In the genomic region with DNA sequence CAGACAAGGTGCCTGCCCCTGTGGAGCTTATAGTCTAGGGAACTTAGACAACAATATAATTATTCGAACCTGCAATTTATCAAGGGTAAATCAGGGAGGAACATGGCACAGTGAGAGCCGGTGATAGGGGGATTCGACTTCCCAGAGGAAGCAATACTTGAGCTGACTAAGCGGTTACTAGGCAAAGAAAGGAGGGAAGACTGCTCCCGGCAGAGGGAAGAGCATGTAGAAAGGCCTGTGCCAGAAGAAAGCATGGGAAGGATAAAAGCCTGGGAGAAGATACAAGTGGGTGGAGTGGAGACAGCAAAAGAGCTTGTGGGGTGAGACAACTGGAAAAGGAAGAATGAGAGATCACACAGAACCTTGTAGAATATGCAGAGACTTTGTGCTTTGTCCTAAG, we compare ENCODE assay signal across 20 cellular contexts.
DNase-seq lines count a peak whose midpoint lies in the region; ATAC-seq and TF ChIP-seq lines count a peak whose summit lies in the region.
"Had no signal": no experiment of that assay in that cellular context is flagged by ENCODE, and none has a peak within 500 bp of the region (broad histone marks: within the 10 kb centered on the region; RNA-seq: fewer than 3 reads in every experiment).

No MANE protein-coding gene starts in this region.

- TF ChIP-seq EP300 in gastroesophageal sphincter (IDR thresholded peaks at IDR 0.05) = no peak

- H3K4me3 ChIP-seq in AG10803 (ENCODE audit: low read length) (no peak overlapping the region), gastroesophageal sphincter (no peak overlapping the region)
- H3K4me3 ChIP-seq: A549; BLaER1 treated with 17β-estradiol and CSF1 and Interleukin-3, amounts not matched to agents 10 nM and 100 nM had no signal

- H3K36me3 Mint-ChIP-seq in HFFc6 (ENCODE audit: low read depth) (peaks cover 51% of the 10 kb centered on the region), CD14-positive monocyte (no peaks in the 10 kb centered on the region)
- H3K36me3 Mint-ChIP-seq in stimulated activated naive B cell treated with anti-CD40 and anti-IgM and Interleukin-4, amounts not matched to agents 10 μg/mL and 1 μg/mL and 100 μg/mL, for 72 hours = no peaks in the 10 kb centered on the region

- H3K9me3 Mint-ChIP-seq in HFFc6 (no peaks in the 10 kb centered on the region), CD14-positive monocyte (peaks cover 0 to 2% (median 0%) of the 10 kb centered on the region in 7 donors)
- no peaks in the 10 kb centered on the region for H3K9me3 Mint-ChIP-seq in stimulated activated naive B cell treated with anti-CD40 and anti-IgM and Interleukin-4, amounts not matched to agents 10 μg/mL and 1 μg/mL and 100 μg/mL, for 72 hours
- H3K9me3 Mint-ChIP-seq: CD8-positive, alpha-beta memory T cell had no signal

- intact Hi-C loops in CD14-positive monocyte (cut with micrococcal nuclease) = no loop called here

- H3K27ac Mint-ChIP-seq in HFFc6 (peak overlapping the region; percentile 18), CD14-positive monocyte (no peak overlapping the region)
- H3K27ac Mint-ChIP-seq in stimulated activated naive B cell treated with anti-CD40 and anti-IgM and Interleukin-4, amounts not matched to agents 10 μg/mL and 1 μg/mL and 100 μg/mL, for 72 hours = no peak overlapping the region

- H3K27me3 Mint-ChIP-seq in HFFc6 (ENCODE audit: insufficient read depth) (peaks cover 1% of the 10 kb centered on the region; the same call in 1 of the 2 replicates), CD14-positive monocyte (ENCODE audit: low read depth in 3 of 3) (peaks cover 1 to 3% (median 2%) of the 10 kb centered on the region in 3 donors)
- H3K27me3 Mint-ChIP-seq in stimulated activated naive B cell treated with anti-CD40 and anti-IgM and Interleukin-4, amounts not matched to agents 10 μg/mL and 1 μg/mL and 100 μg/mL, for 72 hours = peaks cover 20 to 29% of the 10 kb centered on the region in 2 donors

- no peaks in the 10 kb centered on the region for H3K9me3 ChIP-seq in gastroesophageal sphincter
- H3K9me3 ChIP-seq: A549; BLaER1 treated with 17β-estradiol and CSF1 and Interleukin-3, amounts not matched to agents 10 nM and 100 nM had no signal

- peaks cover 0 to 15% (median 0%) of the 10 kb centered on the region in 3 donors for H3K4me1 ChIP-seq in gastroesophageal sphincter
- H3K4me1 ChIP-seq: A549 had no signal

- TF ChIP-seq CTCF in AG10803 (conservative IDR thresholded peaks at IDR 0.05; ENCODE audit: low read length) (no peak), HFFc6 (IDR thresholded peaks at IDR 0.05) (no peak), gastroesophageal sphincter (IDR thresholded peaks at IDR 0.05) (no peak), CD14-positive monocyte (IDR thresholded peaks at IDR 0.05) (no peak)

- H3K4me3 Mint-ChIP-seq in HFFc6 = no peak overlapping the region
- no peak overlapping the region for H3K4me3 Mint-ChIP-seq in stimulated activated naive B cell treated with anti-CD40 and anti-IgM and Interleukin-4, amounts not matched to agents 10 μg/mL and 1 μg/mL and 100 μg/mL, for 72 hours
- H3K4me3 Mint-ChIP-seq in CD14-positive monocyte = no peak overlapping the region
- H3K4me3 Mint-ChIP-seq: CD8-positive, alpha-beta memory T cell had no signal

- peaks cover 2% of the 10 kb centered on the region for H3K27me3 ChIP-seq in gastroesophageal sphincter
- H3K27me3 ChIP-seq: BLaER1 treated with 17β-estradiol and CSF1 and Interleukin-3, amounts not matched to agents 10 nM and 100 nM had no signal

- peak; percentile 44 for DNase-seq in AG10803 (ENCODE audit: low read depth)
- no peak for DNase-seq in HFFc6
- DNase-seq in dermis blood vessel endothelial cell = peak; percentile 48
- no peak for DNase-seq in HCEC 1CT
- no peak for DNase-seq in stimulated activated naive B cell treated with anti-CD40 and anti-IgM and Interleukin-4, amounts not matched to agents 10 μg/mL and 1 μg/mL and 100 μg/mL, for 72 hours
- no peak for DNase-seq in CD14-positive monocyte (ENCODE audit: low spot score)
- DNase-seq: CD8-positive, alpha-beta memory T cell; DND-41; H7; NCI-H1105; NCI-H2081 treated with DMSO at 0.1 percent for 48 hours; NCI-H510A treated with DMSO at 0.1 percent for 48 hours; NCI-H82; PC-3; RPMI8226; SHP77 treated with DMSO at 0.1 percent for 48 hours had no signal

- ATAC-seq in gastroesophageal sphincter = peak; percentile 36
- no peak for ATAC-seq in HG02623 (IDR thresholded peaks at IDR 0.05; ENCODE audit: unreplicated experiment)
- ATAC-seq in stimulated activated naive B cell treated with anti-CD40 and anti-IgM and Interleukin-4, amounts not matched to agents 10 μg/mL and 1 μg/mL and 100 μg/mL, for 72 hours (replicated peaks) = no peak
- ATAC-seq: A549, PC-3 had no signal

- no peaks in the 10 kb centered on the region for H3K36me3 ChIP-seq in gastroesophageal sphincter
- H3K36me3 ChIP-seq: BLaER1 treated with 17β-estradiol and CSF1 and Interleukin-3, amounts not matched to agents 10 nM and 100 nM had no signal

- 34 to 69% methylated on average over 5 of the region's 5 CpGs for WGBS in gastroesophageal sphincter (ENCODE audit: low coverage in 1 of 2), 2 donors

- H3K27ac ChIP-seq in gastroesophageal sphincter = no peak overlapping the region
- H3K27ac ChIP-seq: A549; BLaER1 treated with 17β-estradiol and CSF1 and Interleukin-3, amounts not matched to agents 10 nM and 100 nM had no signal

- no peak for TF ChIP-seq POLR2A in gastroesophageal sphincter (IDR thresholded peaks at IDR 0.05)

- H3K4me1 Mint-ChIP-seq in HFFc6 (ENCODE audit: low read depth) (peaks cover 73% of the 10 kb centered on the region), CD14-positive monocyte (peaks cover 7% of the 10 kb centered on the region)
- H3K4me1 Mint-ChIP-seq in stimulated activated naive B cell treated with anti-CD40 and anti-IgM and Interleukin-4, amounts not matched to agents 10 μg/mL and 1 μg/mL and 100 μg/mL, for 72 hours = no peaks in the 10 kb centered on the region
- H3K4me1 Mint-ChIP-seq: CD8-positive, alpha-beta memory T cell had no signal

Comparison
In these comparisons a context has a peak if more than half of its experiments do, and no peak if none do; other contexts are left out.
1. DNase-seq: peak in AG10803 (single experiment) and dermis blood vessel endothelial cell (single experiment); none in HFFc6 (single experiment), HCEC 1CT (single experiment), stimulated activated naive B cell treated with anti-CD40 and anti-IgM and Interleukin-4, amounts not matched to agents 10 μg/mL and 1 μg/mL and 100 μg/mL, for 72 hours (single experiment) and CD14-positive monocyte (single experiment).